In genomic region chr4:158051401-158052235, GRCh38 we compare ENCODE assay signal across 13 cellular contexts.
DNase-seq lines count a peak whose midpoint lies in the region; ATAC-seq and TF ChIP-seq lines count a peak whose summit lies in the region.
"Had no signal": no experiment of that assay in that cellular context is flagged by ENCODE, and none has a peak within 500 bp of the region (broad histone marks: within the 10 kb centered on the region; RNA-seq: fewer than 3 reads in every experiment).

No MANE protein-coding gene starts in this region.

- no peaks in the 10 kb centered on the region for H4K20me1 ChIP-seq in GM23338 (replicated peaks; ENCODE audit: insufficient read depth)

- TF ChIP-seq POLR2A in stomach (IDR thresholded peaks at IDR 0.05): no peak

- TF ChIP-seq CTCF in GM23338 (conservative IDR thresholded peaks at IDR 0.05; ENCODE audit: low read depth in 2 of 2): no peak
- no peak for TF ChIP-seq CTCF in stomach (IDR thresholded peaks at IDR 0.05)

- no peaks in the 10 kb centered on the region for H3K9me3 ChIP-seq in stomach

- no peaks in the 10 kb centered on the region for H3K4me1 ChIP-seq in GM23338 (ENCODE audit: insufficient read depth)
- no peaks in the 10 kb centered on the region for H3K4me1 ChIP-seq in stomach

- H3K4me2 ChIP-seq in GM23338: no peak overlapping the region

- H3K79me2 ChIP-seq in GM23338 (replicated peaks; ENCODE audit: insufficient read depth): no peaks in the 10 kb centered on the region

- no peaks in the 10 kb centered on the region for H3K9me3 Mint-ChIP-seq in GM23338
- H3K9me3 Mint-ChIP-seq in stimulated activated naive B cell treated with anti-CD40 and anti-IgM and Interleukin-4, amounts not matched to agents 10 μg/mL and 1 μg/mL and 100 μg/mL, for 72 hours: no peaks in the 10 kb centered on the region

- no peaks in the 10 kb centered on the region for H3F3A ChIP-seq in GM23338 (replicated peaks; ENCODE audit: low read depth)

- no peaks in the 10 kb centered on the region for H3K36me3 ChIP-seq in GM23338 (ENCODE audit: insufficient read depth)
- H3K36me3 ChIP-seq in stomach: no peaks in the 10 kb centered on the region

- no peak for DNase-seq in GM23338 (ENCODE audit: low spot score)
- peak; percentile 6 for DNase-seq in brain pericyte (ENCODE audit: low read depth, low spot score)
- peak; percentile 97 for DNase-seq in iris pigment epithelial cell (ENCODE audit: low read depth)
- DNase-seq in stomach: no peak
- DNase-seq in stimulated activated naive B cell treated with anti-CD40 and anti-IgM and Interleukin-4, amounts not matched to agents 10 μg/mL and 1 μg/mL and 100 μg/mL, for 72 hours: no peak
- no peak for DNase-seq in NCI-H2227 (lab: John Stamatoyannopoulos, UW; ENCODE audit: unreplicated experiment)
- DNase-seq: DMS153, NCI-H1105, retina had no signal

- no peaks in the 10 kb centered on the region for H3K36me3 Mint-ChIP-seq in GM23338 (ENCODE audit: low read depth)
- no peaks in the 10 kb centered on the region for H3K36me3 Mint-ChIP-seq in stimulated activated naive B cell treated with anti-CD40 and anti-IgM and Interleukin-4, amounts not matched to agents 10 μg/mL and 1 μg/mL and 100 μg/mL, for 72 hours

- WGBS in stomach, 5 donors: 56 to 67% (median 58%) methylated on average over 6 of the region's 6 CpGs

- H3K27ac Mint-ChIP-seq in GM23338: no peak overlapping the region
- H3K27ac Mint-ChIP-seq in stimulated activated naive B cell treated with anti-CD40 and anti-IgM and Interleukin-4, amounts not matched to agents 10 μg/mL and 1 μg/mL and 100 μg/mL, for 72 hours: no peak overlapping the region

- intact Hi-C loops in stomach (cut with DNase I; ENCODE audit: low total_unique reads): no loop called here

- no peaks in the 10 kb centered on the region for H3K4me1 Mint-ChIP-seq in GM23338
- no peaks in the 10 kb centered on the region for H3K4me1 Mint-ChIP-seq in stimulated activated naive B cell treated with anti-CD40 and anti-IgM and Interleukin-4, amounts not matched to agents 10 μg/mL and 1 μg/mL and 100 μg/mL, for 72 hours

- H3K4me3 ChIP-seq in GM23338: no peak overlapping the region
- H3K4me3 ChIP-seq in stomach: no peak overlapping the region

- no peak overlapping the region for H3K4me3 Mint-ChIP-seq in GM23338
- no peak overlapping the region for H3K4me3 Mint-ChIP-seq in stimulated activated naive B cell treated with anti-CD40 and anti-IgM and Interleukin-4, amounts not matched to agents 10 μg/mL and 1 μg/mL and 100 μg/mL, for 72 hours

- H3K27ac ChIP-seq in GM23338 (ENCODE audit: low read depth): no peak overlapping the region
- peak overlapping the region in 4 of 5 donors; percentile 22 to 62 (median 51) for H3K27ac ChIP-seq in stomach
- H3K27ac ChIP-seq: VCaP had no signal

- no peaks in the 10 kb centered on the region for H3K9me2 ChIP-seq in GM23338 (ENCODE audit: insufficient read depth)

- TF ChIP-seq EP300 in stomach (IDR thresholded peaks at IDR 0.05): no peak

- 0 out of 2 replicates have a peak overlapping the region, but pooled peaks have one; percentile 9 for H2AFZ ChIP-seq in GM23338

- H3K27me3 Mint-ChIP-seq in GM23338 (ENCODE audit: insufficient read depth, low read depth, poor library complexity): no peaks in the 10 kb centered on the region
- H3K27me3 Mint-ChIP-seq in stimulated activated naive B cell treated with anti-CD40 and anti-IgM and Interleukin-4, amounts not matched to agents 10 μg/mL and 1 μg/mL and 100 μg/mL, for 72 hours: no peaks in the 10 kb centered on the region

- H3K27me3 ChIP-seq in GM23338 (ENCODE audit: insufficient read depth): no peaks in the 10 kb centered on the region
- no peaks in the 10 kb centered on the region for H3K27me3 ChIP-seq in stomach

- ATAC-seq in GM23338 (no peak), HG03039 (IDR thresholded peaks at IDR 0.05; ENCODE audit: unreplicated experiment) (no peak), GM18498 (IDR thresholded peaks at IDR 0.05; ENCODE audit: unreplicated experiment) (no peak)
- no peak for ATAC-seq in stimulated activated naive B cell treated with anti-CD40 and anti-IgM and Interleukin-4, amounts not matched to agents 10 μg/mL and 1 μg/mL and 100 μg/mL, for 72 hours (replicated peaks)
- ATAC-seq: HCT116 had no signal

TF ChIP-seq in GM23338, 12 proteins besides CTCF, POLR2A, EP300 and RAD21 (continues in another document):
- TF ChIP-seq STAT1 (IDR thresholded peaks at IDR 0.05; ENCODE audit: unreplicated experiment) (no peak), ZNF114 (CRISPR knock-in tag; IDR thresholded peaks at IDR 0.05) (no peak), JUNB (IDR thresholded peaks at IDR 0.05; ENCODE audit: unreplicated experiment) (no peak), POLR2AphosphoS5 (IDR thresholded peaks at IDR 0.05; ENCODE audit: low read depth) (no peak), ZNF331 (CRISPR knock-in tag; IDR thresholded peaks at IDR 0.05; ENCODE audit: low read depth) (no peak), NANOG (IDR thresholded peaks at IDR 0.05; ENCODE audit: borderline replicate concordance) (no peak), CREB1 (CRISPR knock-in tag; IDR thresholded peaks at IDR 0.05; ENCODE audit: low read depth) (no peak), EZH2 (IDR thresholded peaks at IDR 0.05; ENCODE audit: low read depth, unreplicated experiment) (no peak), EZH2phosphoT487 (IDR thresholded peaks at IDR 0.05; ENCODE audit: unreplicated experiment) (no peak), REST (IDR thresholded peaks at IDR 0.05; ENCODE audit: unreplicated experiment) (no peak), ETS1 (IDR thresholded peaks at IDR 0.05) (no peak)

Comparison
In these comparisons a context has a peak if more than half of its experiments do, and no peak if none do; other contexts are left out.
1. DNase-seq: peak in brain pericyte (single experiment) and iris pigment epithelial cell (single experiment); none in GM23338 (single experiment), stomach (single experiment), stimulated activated naive B cell treated with anti-CD40 and anti-IgM and Interleukin-4, amounts not matched to agents 10 μg/mL and 1 μg/mL and 100 μg/mL, for 72 hours (single experiment) and NCI-H2227 (single experiment).